8 cellular contexts compared by ENCODE assay signal in the genomic region with DNA sequence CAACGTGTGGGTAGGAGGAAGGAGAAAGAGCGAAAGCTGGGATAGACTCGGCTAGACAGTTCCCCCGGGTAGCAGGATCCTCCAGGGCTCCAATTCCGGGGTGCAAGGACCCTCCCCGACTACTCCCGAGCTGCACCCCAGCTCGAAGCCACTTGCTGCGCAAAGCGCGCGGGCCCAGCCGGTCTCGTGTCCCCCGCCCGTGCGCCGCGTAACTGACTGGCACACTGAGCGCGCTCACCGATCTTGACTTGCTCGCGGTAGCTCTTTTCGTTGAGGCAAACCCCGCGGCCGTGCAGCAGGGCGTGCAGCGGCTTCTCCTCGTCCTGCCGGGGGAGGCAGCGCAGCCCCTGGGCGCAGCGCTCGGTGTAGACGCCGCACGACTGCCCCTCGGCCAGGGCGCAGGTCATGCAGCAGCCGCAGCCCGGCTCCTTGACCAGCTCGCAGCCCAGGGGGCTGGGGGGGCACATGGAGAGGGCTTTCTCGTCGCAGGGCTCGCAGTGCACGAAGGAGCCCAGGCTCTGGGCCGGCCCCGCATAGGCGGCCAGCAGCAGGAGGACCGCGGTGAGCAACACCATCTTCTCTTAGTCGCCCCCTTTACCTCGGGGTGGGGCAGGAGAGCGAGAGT. TPM values are rescaled to one million over a fixed set of nuclear protein-coding genes. Genes with fewer than 3 reads are reported as not detected.
DNase-seq lines count a peak whose midpoint lies in the region; ATAC-seq and TF ChIP-seq lines count a peak whose summit lies in the region.

No MANE protein-coding gene starts in this region.

- DNase-seq in AG04450 (ENCODE audit: low read depth, low spot score) (no peak), lung microvascular endothelial cell (ENCODE audit: low read depth in 2 of 2) (peak; percentile 40 to 68), stomach (peak; percentile 64)
- peak; percentile 14 for DNase-seq in effector CD8-positive, alpha-beta T cell (lab: John Stamatoyannopoulos, UW)

- intact Hi-C loops in stomach (cut with DNase I; ENCODE audit: low total_unique reads): no loop called here

- under 1% methylated on average over 55 of the region's 56 CpGs for WGBS in HUES64
- 0 to 1% (median 1%) methylated on average over 22 to 56 of the region's 56 CpGs for WGBS in stomach, 5 donors

- H3K36me3 ChIP-seq in HUES64 (ENCODE audit: insufficient read depth, low read length): no peaks in the 10 kb centered on the region
- peaks cover 0 to 12% (median 2%) of the 10 kb centered on the region in 4 donors for H3K36me3 ChIP-seq in stomach

- TF ChIP-seq EP300 in stomach (IDR thresholded peaks at IDR 0.05): no peak

- TF ChIP-seq POLR2A in stomach (IDR thresholded peaks at IDR 0.05): no peak

- TF ChIP-seq CTCF in AG04450 (IDR thresholded peaks at IDR 0.05; ENCODE audit: low read depth, low read length) (no peak), VCaP (conservative IDR thresholded peaks at IDR 0.05) (no peak), stomach (IDR thresholded peaks at IDR 0.05) (no peak)

- ATAC-seq in HG03175 (IDR thresholded peaks at IDR 0.05; ENCODE audit: unreplicated experiment) (no peak), GM21390 (IDR thresholded peaks at IDR 0.05; ENCODE audit: unreplicated experiment) (no peak)

- CTCF ChIA-PET in AG04450 (lab: Charles Lee): interaction anchor here (0.6 to 1.6 kb wide), 4 partner anchors 12 to 1019 kb away, joined by 3 to 9 read pairs (median 8); no protein-coding TSS in a partner anchor

- H3K4me1 ChIP-seq in HUES64 (ENCODE audit: insufficient read depth, low read length) (peaks cover 27% of the 10 kb centered on the region), stomach (peaks cover 24 to 97% (median 71%) of the 10 kb centered on the region in 4 donors)

- peak overlapping the region; percentile 93 for H3K4me3 ChIP-seq in AG04450 (ENCODE audit: low read depth, low read length)
- peak overlapping the region; percentile 73 for H3K4me3 ChIP-seq in HUES64 (ENCODE audit: low read length)
- H3K4me3 ChIP-seq in stomach: peak overlapping the region; percentile 58 to 82 (median 67)

- peak overlapping the region; percentile 68 for H3K9ac ChIP-seq in HUES64 (ENCODE audit: low read depth, low read length)

- H3K27ac ChIP-seq in AG04450 (ENCODE audit: low read depth, low read length) (peak overlapping the region; percentile 89), HUES64 (ENCODE audit: low read depth, low read length) (0 out of 2 replicates have a peak overlapping the region, but pooled peaks have one; percentile 11), VCaP (peak overlapping the region; percentile 47; the same call in 1 of the 2 replicates), stomach (peak overlapping the region; percentile 74 to 90 (median 83))

- H3K9me3 ChIP-seq in AG04450 (ENCODE audit: control insufficient read depth, insufficient read depth, low read length): no peaks in the 10 kb centered on the region; the same call in 1 of the 2 replicates
- no peaks in the 10 kb centered on the region for H3K9me3 ChIP-seq in HUES64 (ENCODE audit: insufficient read depth, low read depth, low read length)
- H3K9me3 ChIP-seq in stomach: no peaks in the 10 kb centered on the region

- POLR2A ChIA-PET in AG04450 (lab: Yijun Ruan, JAX): interaction anchor here (0.7 to 3.4 kb wide), 25 partner anchors 9 to 1019 kb away, joined by 3 to 30 read pairs (median 6); no protein-coding TSS in a partner anchor

- H3K27me3 ChIP-seq in AG04450 (ENCODE audit: control insufficient read depth, insufficient read depth, low read length) (no peaks in the 10 kb centered on the region), HUES64 (ENCODE audit: insufficient read depth, low read length) (peaks cover 31% of the 10 kb centered on the region), stomach (peaks cover 0 to 76% (median 38%) of the 10 kb centered on the region in 3 donors)

RNA-seq across cellular contexts. Expression of gene IGFBP5, which starts 1.0 kb away (rescaled TPM):
- polyA plus RNA-seq in AG04450 (2011; rRNA removed) (3,867 and 4,154 TPM in 2 replicates), stomach (100 to 1,000 TPM in 2 of 3 donors, 10 to 100 TPM in 1; 92.1 to 215 (median 128) TPM)
- 2,998 and 3,399 TPM in 2 replicates for polyA minus RNA-seq in AG04450 (2011; rRNA and poly(A)+ RNA removed)
- 21.8 TPM for polyA plus RNA-seq in HUES64 (2013, experiment 1 of 2)
- polyA plus RNA-seq in HUES64 (2013, experiment 2 of 2): 60.0 TPM
- total RNA-seq in lung microvascular endothelial cell (0.20 and 5.0 TPM in 2 replicates), stomach (100 to 1,000 TPM; 166 to 923 (median 548) TPM)

Comparison
In these comparisons a context has a peak if more than half of its experiments do, and no peak if none do; other contexts are left out.
1. H3K27ac ChIP-seq: peak in every context shown above with its lines; median percentile 89 in AG04450; 83 in stomach; 47 in VCaP; 11 in HUES64.
2. RNA of gene IGFBP5, which starts 1.0 kb away (total RNA-seq): 166 to 923 TPM in stomach; 0.20 to 5.0 TPM in lung microvascular endothelial cell; every median in the first group is over 10 times any median in the second.
3. Peak in every context shown above with its lines, with median percentiles within 50 percentile points of each other: H3K4me3 ChIP-seq.